Comparison of ENCODE assay signal across 8 cellular contexts in the genomic region with DNA sequence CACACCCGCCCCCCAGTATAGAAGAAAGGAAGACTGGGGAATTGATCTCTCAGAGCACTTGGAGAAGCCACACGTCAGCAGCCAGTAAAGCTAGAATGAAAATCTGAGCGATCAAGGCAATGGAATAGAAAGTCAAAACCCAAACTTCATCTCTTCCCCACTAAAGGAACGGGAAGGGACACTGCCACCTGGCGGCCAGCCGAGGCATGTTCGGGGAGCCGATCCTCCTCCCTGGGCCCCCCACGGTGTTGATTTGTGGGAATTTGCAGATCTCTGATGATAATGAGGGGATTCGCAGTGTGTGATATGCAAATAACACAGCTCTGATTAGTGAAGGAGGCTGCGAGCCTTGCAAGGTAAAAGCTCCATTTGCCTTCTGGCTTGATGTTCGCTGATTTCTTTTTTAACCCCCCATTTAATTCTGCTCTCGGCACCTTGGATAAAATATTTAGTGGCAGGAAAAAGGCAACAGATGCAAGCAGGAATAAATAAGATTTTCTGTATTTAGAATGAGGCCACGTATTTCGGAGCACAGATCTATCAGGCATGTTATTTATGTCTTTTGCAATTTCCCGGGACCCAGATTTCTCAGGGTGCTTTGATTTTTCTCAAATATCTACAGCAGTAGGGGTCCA.
DNase-seq lines count a peak whose midpoint lies in the region; ATAC-seq, FAIRE-seq and TF ChIP-seq lines count a peak whose summit lies in the region.

No MANE protein-coding gene starts in this region.

- H3K4me1 ChIP-seq in mucosa of descending colon (ENCODE audit: low read depth): no peaks in the 10 kb centered on the region

- DNase-seq in D721Med (ENCODE audit: insufficient read length, low spot score) (no peak), NCI-H460 (ENCODE audit: extremely low read depth, low read depth) (peak; percentile 9), caudate nucleus (lab: John Stamatoyannopoulos, UW) (peak in 53 of 61 donors; percentile 6 to 77 (median 47)), mucosa of descending colon (peak in 2 of 3 donors; percentile 63 to 64), OCI-M2 (lab: John Stamatoyannopoulos, UW; ENCODE audit: unreplicated experiment) (no peak), kidney glomerular epithelial cell (lab: John Stamatoyannopoulos, UW) (no peak)

- TF ChIP-seq CTCF in D721Med (IDR thresholded peaks at IDR 0.05; ENCODE audit: insufficient read depth, missing control alignments) (peak; percentile 80), mucosa of descending colon (IDR thresholded peaks at IDR 0.05) (peak; percentile 54)

- H3K27ac ChIP-seq in caudate nucleus (ENCODE audit: low read depth, low read length): peak overlapping the region; percentile 68

- no peaks in the 10 kb centered on the region for H3K9me3 ChIP-seq in mucosa of descending colon

- no peak overlapping the region for H3K4me3 ChIP-seq in mucosa of descending colon

- FAIRE-seq in D721Med (lab: Jason Lieb, UNC): no peak

- no peaks in the 10 kb centered on the region for H3K36me3 ChIP-seq in mucosa of descending colon (ENCODE audit: low read depth)

- intact Hi-C loops in mucosa of descending colon (cut with DNase I, micrococcal nuclease): no loop called here

- ATAC-seq in GM21717 (IDR thresholded peaks at IDR 0.05; ENCODE audit: unreplicated experiment) (peak; percentile 61), mucosa of descending colon (peak; percentile 76), GM18519 (IDR thresholded peaks at IDR 0.05; ENCODE audit: low FRiP score, unreplicated experiment) (no peak)

Comparison
In these comparisons a context has a peak if more than half of its experiments do, and no peak if none do; other contexts are left out.
1. DNase-seq: peak in NCI-H460 (single experiment), caudate nucleus (53 of 61) and mucosa of descending colon (2 of 3); none in D721Med (single experiment), OCI-M2 (single experiment) and kidney glomerular epithelial cell (single experiment).